14 cellular contexts compared by ENCODE assay signal in genomic region chr2:64640153-64641044, GRCh38. TPM values are rescaled to one million over a fixed set of nuclear protein-coding genes. Genes with fewer than 3 reads are reported as not detected.
DNase-seq lines count a peak whose midpoint lies in the region; ATAC-seq lines count a peak whose summit lies in the region.
"Had no signal": no experiment of that assay in that cellular context is flagged by ENCODE, and none has a peak within 500 bp of the region (broad histone marks: within the 10 kb centered on the region; RNA-seq: fewer than 3 reads in every experiment).

No MANE protein-coding gene starts in this region.

- H3K27ac Mint-ChIP-seq in stimulated activated naive B cell treated with anti-CD40 and anti-IgM and Interleukin-4, amounts not matched to agents 10 μg/mL and 1 μg/mL and 100 μg/mL, for 72 hours: peak overlapping the region; percentile 78
- H3K27ac Mint-ChIP-seq: activated T-helper 17 cell treated with anti-CD3 and anti-CD28 coated beads, Interleukin-2, amount 50 U/mL, for 72 hours had no signal

- peaks cover 5 to 23% of the 10 kb centered on the region in 2 donors for H3K36me3 Mint-ChIP-seq in stimulated activated naive B cell treated with anti-CD40 and anti-IgM and Interleukin-4, amounts not matched to agents 10 μg/mL and 1 μg/mL and 100 μg/mL, for 72 hours

- H3K27me3 Mint-ChIP-seq in stimulated activated naive B cell treated with anti-CD40 and anti-IgM and Interleukin-4, amounts not matched to agents 10 μg/mL and 1 μg/mL and 100 μg/mL, for 72 hours: no peaks in the 10 kb centered on the region
- H3K27me3 Mint-ChIP-seq: activated T-helper 17 cell treated with anti-CD3 and anti-CD28 coated beads, Interleukin-2, amount 50 U/mL, for 72 hours had no signal

- no peaks in the 10 kb centered on the region for H3K9me3 Mint-ChIP-seq in stimulated activated naive B cell treated with anti-CD40 and anti-IgM and Interleukin-4, amounts not matched to agents 10 μg/mL and 1 μg/mL and 100 μg/mL, for 72 hours
- H3K9me3 Mint-ChIP-seq: activated T-helper 17 cell treated with anti-CD3 and anti-CD28 coated beads, Interleukin-2, amount 50 U/mL, for 72 hours had no signal

- DNase-seq in SIG-M5 treated with dmso at 0.1 percent for 504 hours (lab: John Stamatoyannopoulos, UW; ENCODE audit: unreplicated experiment) (peak; percentile 20), SIG-M5 (lab: John Stamatoyannopoulos, UW) (no peak), SK-MEL-5 (ENCODE audit: low read depth, low spot score) (peak; percentile 84), foreskin melanocyte (peak; percentile 90), NCI-H524 treated with DMSO at 0.1 percent for 48 hours (lab: John Stamatoyannopoulos, UW) (no peak)
- DNase-seq in stimulated activated naive B cell treated with anti-CD40 and anti-IgM and Interleukin-4, amounts not matched to agents 10 μg/mL and 1 μg/mL and 100 μg/mL, for 72 hours: no peak
- no peak for DNase-seq in central memory CD4-positive, alpha-beta T cell
- DNase-seq in activated effector memory CD4-positive, alpha-beta T cell treated with anti-CD3 and anti-CD28 coated beads, Interleukin-2, amount 50 U/mL, for 16 hours: no peak
- DNase-seq: NCI-H510A treated with DMSO at 0.1 percent for 48 hours; stimulated activated CD4-positive, alpha-beta T cell treated with anti-CD3 and anti-CD28 coated beads, Interleukin-4, amount 100 ng/mL, for 24 hours; T1000; tibial artery had no signal

- H3K4me3 Mint-ChIP-seq in stimulated activated naive B cell treated with anti-CD40 and anti-IgM and Interleukin-4, amounts not matched to agents 10 μg/mL and 1 μg/mL and 100 μg/mL, for 72 hours: no peak overlapping the region
- H3K4me3 Mint-ChIP-seq: activated T-helper 17 cell treated with anti-CD3 and anti-CD28 coated beads, Interleukin-2, amount 50 U/mL, for 72 hours had no signal

- in situ Hi-C loops in SK-MEL-5 (cut with HindIII; ENCODE audit: low pct_unique_long_range_greater_than_20kb, low sequenced_read_pairs): no loop called here

- ATAC-seq in stimulated activated naive B cell treated with anti-CD40 and anti-IgM and Interleukin-4, amounts not matched to agents 10 μg/mL and 1 μg/mL and 100 μg/mL, for 72 hours (replicated peaks): no peak
- ATAC-seq: A549; activated T-helper 17 cell treated with anti-CD3 and anti-CD28 coated beads, Interleukin-2, amount 50 U/mL, for 72 hours had no signal

- H3K4me1 Mint-ChIP-seq in stimulated activated naive B cell treated with anti-CD40 and anti-IgM and Interleukin-4, amounts not matched to agents 10 μg/mL and 1 μg/mL and 100 μg/mL, for 72 hours: peaks cover 77 to 96% of the 10 kb centered on the region in 2 donors

RNA-seq across cellular contexts. Expression of gene SERTAD2, which starts 13.3 kb away (rescaled TPM):
- 11.2 and 12.0 TPM in 2 replicates for total RNA-seq in SK-MEL-5 (2014; rRNA removed; shearing (Covaris generic))
- polyA plus RNA-seq in SK-MEL-5 (2015; cell fraction: cytosol; rRNA removed): 29.9 and 58.4 TPM in 2 replicates
- 15.1 and 25.8 TPM in 2 replicates for polyA plus RNA-seq in SK-MEL-5 (2015; cell fraction: nucleus; rRNA removed)

Comparison
In these comparisons a context has a peak if more than half of its experiments do, and no peak if none do; other contexts are left out.
1. DNase-seq: peak in SIG-M5 treated with dmso at 0.1 percent for 504 hours (single experiment), SK-MEL-5 (single experiment) and foreskin melanocyte (single experiment); none in SIG-M5 (single experiment), stimulated activated naive B cell treated with anti-CD40 and anti-IgM and Interleukin-4, amounts not matched to agents 10 μg/mL and 1 μg/mL and 100 μg/mL, for 72 hours (single experiment), central memory CD4-positive, alpha-beta T cell (single experiment), NCI-H524 treated with DMSO at 0.1 percent for 48 hours (single experiment) and activated effector memory CD4-positive, alpha-beta T cell treated with anti-CD3 and anti-CD28 coated beads, Interleukin-2, amount 50 U/mL, for 16 hours (single experiment).